In genomic region chr16:80231888-80232287, GRCh38 we compare ENCODE assay signal across 9 cellular contexts.
A peak's percentile ranks its signal among the peaks of the same experiment; 100 is the strongest.
DNase-seq lines count a peak whose midpoint lies in the region; ATAC-seq and TF ChIP-seq lines count a peak whose summit lies in the region.
"Had no signal": no experiment of that assay in that cellular context is flagged by ENCODE, and none has a peak within 500 bp of the region (broad histone marks: within the 10 kb centered on the region; RNA-seq: fewer than 3 reads in every experiment).

No MANE protein-coding gene starts in this region.

- no peaks in the 10 kb centered on the region for H3K27me3 Mint-ChIP-seq in activated naive CD8-positive, alpha-beta T cell treated with anti-CD3 and anti-CD28 coated beads for 36 hours
- H3K27me3 Mint-ChIP-seq in glutamatergic neuron (ENCODE audit: unreplicated experiment): no peaks in the 10 kb centered on the region

- H3K9me3 Mint-ChIP-seq in activated naive CD8-positive, alpha-beta T cell treated with anti-CD3 and anti-CD28 coated beads for 36 hours: peaks cover under 1% of the 10 kb centered on the region
- H3K9me3 Mint-ChIP-seq in stimulated activated effector memory CD8-positive, alpha-beta T cell treated with anti-CD3 and anti-CD28 coated beads, Interleukin-12 subunit alpha, Interleukin-12 subunit beta, amount 100 ng/mL, for 72 hours: peaks cover 1% of the 10 kb centered on the region
- no peaks in the 10 kb centered on the region for H3K9me3 Mint-ChIP-seq in glutamatergic neuron (ENCODE audit: unreplicated experiment)

- no peak overlapping the region for H3K27ac Mint-ChIP-seq in activated naive CD8-positive, alpha-beta T cell treated with anti-CD3 and anti-CD28 coated beads for 36 hours
- no peak overlapping the region for H3K27ac Mint-ChIP-seq in stimulated activated effector memory CD8-positive, alpha-beta T cell treated with anti-CD3 and anti-CD28 coated beads, Interleukin-12 subunit alpha, Interleukin-12 subunit beta, amount 100 ng/mL, for 72 hours
- H3K27ac Mint-ChIP-seq in glutamatergic neuron (ENCODE audit: unreplicated experiment): no peak overlapping the region

- H3K4me3 Mint-ChIP-seq in activated naive CD8-positive, alpha-beta T cell treated with anti-CD3 and anti-CD28 coated beads for 36 hours: no peak overlapping the region
- H3K4me3 Mint-ChIP-seq in stimulated activated effector memory CD8-positive, alpha-beta T cell treated with anti-CD3 and anti-CD28 coated beads, Interleukin-12 subunit alpha, Interleukin-12 subunit beta, amount 100 ng/mL, for 72 hours: no peak overlapping the region
- H3K4me3 Mint-ChIP-seq in glutamatergic neuron (ENCODE audit: unreplicated experiment): no peak overlapping the region

- DNase-seq in activated T-cell treated with anti-CD3 and anti-CD28 coated beads for 48 hours (ENCODE audit: low read depth): peak; percentile 10
- DNase-seq in activated T-cell treated with anti-CD3 and anti-CD28 coated beads for 4 hours: no peak
- DNase-seq in activated naive CD8-positive, alpha-beta T cell treated with anti-CD3 and anti-CD28 coated beads for 36 hours: peak; percentile 1
- DNase-seq in stimulated activated effector memory CD8-positive, alpha-beta T cell treated with anti-CD3 and anti-CD28 coated beads, Interleukin-12 subunit alpha, Interleukin-12 subunit beta, amount 100 ng/mL, for 72 hours (ENCODE audit: low spot score in 2 of 2): peak in 1 of 2 donors; percentile 3
- DNase-seq in glutamatergic neuron: no peak
- no peak for DNase-seq in NCI-H526 treated with DMSO at 0.1 percent for 48 hours (lab: John Stamatoyannopoulos, UW)
- DNase-seq in cerebellum (ENCODE audit: low spot score): no peak
- DNase-seq: NCI-H1436 had no signal

- no peak for TF ChIP-seq CTCF in glutamatergic neuron (IDR thresholded peaks at IDR 0.05; ENCODE audit: partially characterized antibody, unreplicated experiment)

- ATAC-seq in HG02852 (IDR thresholded peaks at IDR 0.05; ENCODE audit: unreplicated experiment): peak; percentile 95
- ATAC-seq in stimulated activated effector memory CD8-positive, alpha-beta T cell treated with anti-CD3 and anti-CD28 coated beads, Interleukin-12 subunit alpha, Interleukin-12 subunit beta, amount 100 ng/mL, for 72 hours: peak; percentile 94

- H3K4me1 Mint-ChIP-seq in activated naive CD8-positive, alpha-beta T cell treated with anti-CD3 and anti-CD28 coated beads for 36 hours: no peaks in the 10 kb centered on the region
- H3K4me1 Mint-ChIP-seq in stimulated activated effector memory CD8-positive, alpha-beta T cell treated with anti-CD3 and anti-CD28 coated beads, Interleukin-12 subunit alpha, Interleukin-12 subunit beta, amount 100 ng/mL, for 72 hours: peaks cover 6% of the 10 kb centered on the region
- no peaks in the 10 kb centered on the region for H3K4me1 Mint-ChIP-seq in glutamatergic neuron (ENCODE audit: low read depth, unreplicated experiment)

- H3K36me3 Mint-ChIP-seq in activated naive CD8-positive, alpha-beta T cell treated with anti-CD3 and anti-CD28 coated beads for 36 hours: no peaks in the 10 kb centered on the region
- H3K36me3 Mint-ChIP-seq in stimulated activated effector memory CD8-positive, alpha-beta T cell treated with anti-CD3 and anti-CD28 coated beads, Interleukin-12 subunit alpha, Interleukin-12 subunit beta, amount 100 ng/mL, for 72 hours: no peaks in the 10 kb centered on the region
- H3K36me3 Mint-ChIP-seq in glutamatergic neuron (ENCODE audit: unreplicated experiment): no peaks in the 10 kb centered on the region

Comparison
In these comparisons a context has a peak if more than half of its experiments do, and no peak if none do; other contexts are left out.
1. DNase-seq: peak in activated T-cell treated with anti-CD3 and anti-CD28 coated beads for 48 hours (single experiment) and activated naive CD8-positive, alpha-beta T cell treated with anti-CD3 and anti-CD28 coated beads for 36 hours (single experiment); none in activated T-cell treated with anti-CD3 and anti-CD28 coated beads for 4 hours (single experiment), glutamatergic neuron (single experiment), NCI-H526 treated with DMSO at 0.1 percent for 48 hours (single experiment) and cerebellum (single experiment).